ENCODE assay signal across 9 cellular contexts in the genomic region with DNA sequence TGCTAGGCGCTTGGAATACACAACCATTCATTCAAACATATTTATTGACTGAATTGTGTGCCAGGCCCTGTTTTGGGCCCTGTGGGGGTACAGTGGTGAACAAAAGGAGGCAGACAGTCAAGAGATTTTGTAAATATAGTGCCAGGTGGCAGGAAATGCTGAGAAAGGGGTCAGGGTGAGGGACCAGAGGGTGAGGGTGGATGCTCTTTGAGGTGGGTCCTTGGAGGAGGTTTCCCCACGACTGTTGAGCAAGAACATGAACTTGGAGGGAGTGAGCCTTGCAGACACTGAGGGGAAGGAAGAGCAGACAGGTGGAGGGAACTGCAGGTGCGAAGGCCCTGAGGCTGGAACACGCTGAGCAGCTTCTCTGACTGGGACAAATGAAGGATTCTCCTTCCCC. TPM values are rescaled to one million over a fixed set of nuclear protein-coding genes. Genes with fewer than 3 reads are reported as not detected.
DNase-seq lines count a peak whose midpoint lies in the region; ATAC-seq, FAIRE-seq and TF ChIP-seq lines count a peak whose summit lies in the region.
"Had no signal": no experiment of that assay in that cellular context is flagged by ENCODE, and none has a peak within 500 bp of the region (broad histone marks: within the 10 kb centered on the region; RNA-seq: fewer than 3 reads in every experiment).

No MANE protein-coding gene starts in this region.

- peaks cover 26% of the 10 kb centered on the region for H3K36me3 Mint-ChIP-seq in CD4-positive, alpha-beta T cell (ENCODE audit: low read depth)
- no peaks in the 10 kb centered on the region for H3K36me3 Mint-ChIP-seq in natural killer cell treated with Interleukin-12 subunit alpha and Interleukin-12 subunit beta and Interleukin-15 and Interleukin-18, amount 100 ng/mL, for 72 hours

- intact Hi-C loops in CD4-positive, alpha-beta T cell (cut with DNase I, micrococcal nuclease) = loop anchor here (5.0 to 10.0 kb wide), 2 partner anchors 265 to 333 kb away; no protein-coding TSS in a partner anchor
- intact Hi-C loops in K562 (cut with micrococcal nuclease) = no loop called here

- no peak for ATAC-seq in CD4-positive, alpha-beta T cell (ENCODE audit: poor library complexity)
- no peak for ATAC-seq in K562
- ATAC-seq in natural killer cell treated with Interleukin-12 subunit alpha and Interleukin-12 subunit beta and Interleukin-15 and Interleukin-18, amount 100 ng/mL, for 72 hours = no peak
- no peak for ATAC-seq in GM19324 (IDR thresholded peaks at IDR 0.05; ENCODE audit: low FRiP score, unreplicated experiment)
- no peak for ATAC-seq in GM18870 (IDR thresholded peaks at IDR 0.05; ENCODE audit: unreplicated experiment)

- BruUV-seq in K562 (replicated peaks; lab: Mats Ljungman, UMichigan) = no TSS peak

- H3F3A ChIP-seq in smooth muscle cell (ENCODE audit: low read depth) = no peaks in the 10 kb centered on the region

- TF ChIP-seq POLR2A in K562 (conservative IDR thresholded peaks at IDR 0.05) = no peak

- peak overlapping the region; percentile 47 for H3K27ac ChIP-seq in CD4-positive, alpha-beta T cell (ENCODE audit: low read depth, low read length)
- H3K27ac ChIP-seq in KMS-11 = no peak overlapping the region
- H3K27ac ChIP-seq in K562 (ENCODE audit: extremely low read depth, low read depth, low read length) = peak overlapping the region; percentile 81
- H3K27ac ChIP-seq in smooth muscle cell (ENCODE audit: low read depth) = no peak overlapping the region

- H3K9ac ChIP-seq in KMS-11 (no peak overlapping the region), K562 (ENCODE audit: insufficient read depth in 1 of 2, low read depth in 2 of 2, low read length in 2 of 2) (peak overlapping the region; percentile 59 to 83; a peak in 3 of 4 replicates), smooth muscle cell (ENCODE audit: low read depth) (no peak overlapping the region)

- DNase-seq in CD4-positive, alpha-beta T cell = no peak
- DNase-seq in K562 (ENCODE audit: extremely low read depth in 1 of 4, low spot score in 3 of 4) (no peak), smooth muscle cell (lab: John Stamatoyannopoulos, UW; ENCODE audit: unreplicated experiment) (no peak), COR-L47 (lab: John Stamatoyannopoulos, UW) (no peak)
- DNase-seq in natural killer cell treated with Interleukin-12 subunit alpha and Interleukin-12 subunit beta and Interleukin-15 and Interleukin-18, amount 100 ng/mL, for 72 hours (ENCODE audit: low spot score) = no peak

- no peak for FAIRE-seq in K562 (lab: Jason Lieb, UNC)
- FAIRE-seq: TTC549 had no signal

- POLR2A ChIA-PET in CD4-positive, alpha-beta T cell (lab: Charles Lee) = interaction anchor here (0.7 to 5.8 kb wide), 11 partner anchors 14 to 282 kb away, joined by 3 to 66 read pairs (median 12); a partner anchor contains a TSS
- POLR2A ChIA-PET in K562 (lab: Yijun Ruan, JAX) = interaction anchor here (0.6 to 1.6 kb wide), 7 partner anchors 12 to 360 kb away, joined by 3 to 7 read pairs (median 3); no protein-coding TSS in a partner anchor

- H3K9me3 Mint-ChIP-seq in CD4-positive, alpha-beta T cell = no peaks in the 10 kb centered on the region
- H3K9me3 Mint-ChIP-seq in natural killer cell treated with Interleukin-12 subunit alpha and Interleukin-12 subunit beta and Interleukin-15 and Interleukin-18, amount 100 ng/mL, for 72 hours = no peaks in the 10 kb centered on the region

- H4K20me1 ChIP-seq in KMS-11 (ENCODE audit: insufficient read depth) = no peaks in the 10 kb centered on the region
- H4K20me1 ChIP-seq in K562 (replicated peaks; ENCODE audit: control insufficient read depth, insufficient read depth, low read length) = no peaks in the 10 kb centered on the region
- no peaks in the 10 kb centered on the region for H4K20me1 ChIP-seq in smooth muscle cell (ENCODE audit: low read depth)

- H3K79me2 ChIP-seq in KMS-11 (ENCODE audit: insufficient read depth, low read depth) (no peaks in the 10 kb centered on the region), K562 (ENCODE audit: control insufficient read depth, insufficient read depth, low read length) (no peaks in the 10 kb centered on the region), smooth muscle cell (ENCODE audit: low read depth) (no peaks in the 10 kb centered on the region)

- H3K27me3 Mint-ChIP-seq in CD4-positive, alpha-beta T cell = no peaks in the 10 kb centered on the region
- H3K27me3 Mint-ChIP-seq in natural killer cell treated with Interleukin-12 subunit alpha and Interleukin-12 subunit beta and Interleukin-15 and Interleukin-18, amount 100 ng/mL, for 72 hours = no peaks in the 10 kb centered on the region

- TF ChIP-seq CTCF in CD4-positive, alpha-beta T cell (IDR thresholded peaks at IDR 0.05) = no peak
- no peak for TF ChIP-seq CTCF in KMS-11 (conservative IDR thresholded peaks at IDR 0.05; ENCODE audit: low read depth, low read length)
- TF ChIP-seq CTCF in K562 (IDR thresholded peaks at IDR 0.05 in 2 of 3, conservative IDR thresholded peaks at IDR 0.05 in 1 of 3; ENCODE audit: insufficient read depth in 2 of 3, low read depth in 1 of 3, low read length in 3 of 3) = no peak
- TF ChIP-seq CTCF in smooth muscle cell (IDR thresholded peaks at IDR 0.05; ENCODE audit: borderline replicate concordance, insufficient read depth, poor library complexity, severe bottlenecking) = no peak

- H3K27me3 ChIP-seq in CD4-positive, alpha-beta T cell (ENCODE audit: control insufficient read depth, insufficient read depth, low read length) = no peaks in the 10 kb centered on the region
- no peaks in the 10 kb centered on the region for H3K27me3 ChIP-seq in KMS-11 (ENCODE audit: insufficient read depth, low read depth)
- H3K27me3 ChIP-seq in K562 (ENCODE audit: control insufficient read depth in 2 of 2, insufficient read depth in 2 of 2, low read length in 2 of 2) = no peaks in the 10 kb centered on the region
- H3K27me3 ChIP-seq in smooth muscle cell (ENCODE audit: low read depth) = no peaks in the 10 kb centered on the region

- CTCF ChIA-PET in CD4-positive, alpha-beta T cell (lab: Charles Lee) = interaction anchor here (0.5 to 3.9 kb wide), 6 partner anchors 28 to 335 kb away, joined by 3 to 45 read pairs (median 21); a partner anchor contains a TSS
- CTCF ChIA-PET in K562 (lab: Yijun Ruan, JAX; ENCODE audit: low intra/inter-chr PET ratio) = interaction anchor here (2.5 kb wide), 1 partner anchor 137 kb away, joined by 22 read pairs; no protein-coding TSS in a partner anchor

- H3K4me3 Mint-ChIP-seq in CD4-positive, alpha-beta T cell = peak overlapping the region; percentile 83
- H3K4me3 Mint-ChIP-seq in natural killer cell treated with Interleukin-12 subunit alpha and Interleukin-12 subunit beta and Interleukin-15 and Interleukin-18, amount 100 ng/mL, for 72 hours = peak overlapping the region; percentile 78

- no peak for TF ChIP-seq EP300 in K562 (IDR thresholded peaks at IDR 0.05; ENCODE audit: low read length)

- no peak overlapping the region for H3K4me3 ChIP-seq in KMS-11 (IDR thresholded peaks at IDR 0.05; ENCODE audit: insufficient read depth, low read depth, low read length)
- no peak overlapping the region for H3K4me3 ChIP-seq in K562
- H3K4me3 ChIP-seq in smooth muscle cell = no peak overlapping the region

- H3K27ac Mint-ChIP-seq in CD4-positive, alpha-beta T cell = peak overlapping the region; percentile 87
- H3K27ac Mint-ChIP-seq in natural killer cell treated with Interleukin-12 subunit alpha and Interleukin-12 subunit beta and Interleukin-15 and Interleukin-18, amount 100 ng/mL, for 72 hours = peak overlapping the region; percentile 22 to 58

- H3K4me1 ChIP-seq in KMS-11 (ENCODE audit: low read depth, poor library complexity, severe bottlenecking) = peaks cover 33% of the 10 kb centered on the region
- H3K4me1 ChIP-seq in K562 (replicated peaks in 1 of 2; ENCODE audit: control insufficient read depth in 2 of 2, insufficient read depth in 2 of 2, low read length in 2 of 2) = peaks cover 17 to 33% of the 10 kb centered on the region in 2 experiments; a peak in 4 of 5 replicates
- peaks cover 3% of the 10 kb centered on the region for H3K4me1 ChIP-seq in smooth muscle cell (ENCODE audit: low read depth)

- TF ChIP-seq RAD21 in K562 (CRISPR knock-in tag; conservative IDR thresholded peaks at IDR 0.05 in 1 of 2, IDR thresholded peaks at IDR 0.05 in 1 of 2) = no peak

- WGBS in K562 (ENCODE audit: insufficient coverage, low coverage, missing lambda C conversion rate) = 73% methylated on average over 4 of the region's 4 CpGs
- WGBS in smooth muscle cell (ENCODE audit: low lambda C conversion rate) = 92% methylated on average over 4 of the region's 4 CpGs

- H3K9me3 ChIP-seq in CD4-positive, alpha-beta T cell (ENCODE audit: control insufficient read depth, low read length) = no peaks in the 10 kb centered on the region
- H3K9me3 ChIP-seq in K562 (replicated peaks; ENCODE audit: control insufficient read depth, insufficient read depth, low read depth, low read length) = 0 out of 2 replicates have a peak, but pooled peaks cover 6% of the 10 kb centered on the region
- H3K9me3 ChIP-seq in smooth muscle cell (replicated peaks; ENCODE audit: low read depth) = no peaks in the 10 kb centered on the region

- H3K36me3 ChIP-seq in KMS-11 (ENCODE audit: insufficient read depth) = no peaks in the 10 kb centered on the region
- peaks cover 14% of the 10 kb centered on the region; the same call in 2 of the 3 replicates for H3K36me3 ChIP-seq in K562 (ENCODE audit: control insufficient read depth, insufficient read depth, low read length)
- no peaks in the 10 kb centered on the region for H3K36me3 ChIP-seq in smooth muscle cell (ENCODE audit: low read depth)

- H3K9me1 ChIP-seq in K562 (ENCODE audit: control insufficient read depth, insufficient read depth, low read length) = no peaks in the 10 kb centered on the region

- H2AFZ ChIP-seq in KMS-11 (ENCODE audit: low read depth) = no peak overlapping the region
- H2AFZ ChIP-seq in K562 (ENCODE audit: low read depth, low read length) = no peak overlapping the region
- no peak overlapping the region for H2AFZ ChIP-seq in smooth muscle cell (ENCODE audit: low read depth)

- peaks cover 48% of the 10 kb centered on the region for H3K4me1 Mint-ChIP-seq in CD4-positive, alpha-beta T cell (ENCODE audit: low read depth)
- peaks cover 34 to 36% of the 10 kb centered on the region in 2 donors for H3K4me1 Mint-ChIP-seq in natural killer cell treated with Interleukin-12 subunit alpha and Interleukin-12 subunit beta and Interleukin-15 and Interleukin-18, amount 100 ng/mL, for 72 hours (ENCODE audit: low read depth in 2 of 2)

- H3K4me2 ChIP-seq in KMS-11 (peak overlapping the region; percentile 95; the same call in 1 of the 2 replicates), K562 (ENCODE audit: insufficient read depth, low read length) (peak overlapping the region; percentile 69; the same call in 1 of the 2 replicates), smooth muscle cell (no peak overlapping the region)

- in situ Hi-C loops in K562 (cut with MboI) = loop anchor here (25.0 kb wide), 1 partner anchor 145 kb away; no protein-coding TSS in a partner anchor

RNA-seq across cellular contexts. Expression of a gene that starts 40.7 kb away (rescaled TPM):
- 100 to 1,000 TPM; 162 to 164 TPM for total RNA-seq in CD4-positive, alpha-beta T cell
- total RNA-seq in K562 (2011; cell fraction: chromatin; rRNA removed; ENCODE audit: low replicate concordance) = 99.9 and 124 TPM in 2 replicates
- 80.3 and 83.7 TPM in 2 replicates for total RNA-seq in K562 (2011; cell fraction: nucleolus; rRNA removed)
- 115 and 142 TPM in 2 replicates for total RNA-seq in K562 (2011; cell fraction: nucleoplasm; rRNA removed)
- 392 and 447 TPM in 2 replicates for total RNA-seq in K562 (2014; rRNA removed)
- 525 and 551 TPM in 2 replicates for total RNA-seq in K562 (2014; rRNA removed; fragmentation: Illumina TruSeq; extraction: Trizol)
- total RNA-seq in K562 (2015; rRNA removed; fragmentation: Illumina TruSeq; extraction: Trizol) = 512 and 539 TPM in 2 replicates
- total RNA-seq in K562 (2021) = 379 and 398 TPM in 2 replicates
- polyA plus RNA-seq in K562 (2011; rRNA removed) = 368 and 563 TPM in 2 replicates
- 282 and 395 TPM in 2 replicates for polyA plus RNA-seq in K562 (2011; cell fraction: cytosol; rRNA removed)
- 190 and 232 TPM in 2 replicates for polyA plus RNA-seq in K562 (2011; cell fraction: nucleus; rRNA removed)
- 213 and 358 TPM in 2 replicates for polyA plus RNA-seq in K562 (2012)
- polyA plus RNA-seq in K562 (2014; fragmentation: Illumina TruSeq; extraction: Trizol) = 473 and 553 TPM in 2 replicates
- 100 to 1,000 TPM; 142 to 169 TPM for polyA plus RNA-seq in K562 (2014; fragmentation: Nextera tagmentation; extraction: Ambion mirVana)
- 457 and 488 TPM in 2 replicates for polyA plus RNA-seq in K562 (2014; rRNA removed)
- polyA minus RNA-seq in K562 (2011; rRNA and poly(A)+ RNA removed) = 600 and 763 TPM in 2 replicates
- 138 and 222 TPM in 2 replicates for polyA minus RNA-seq in K562 (2011; cell fraction: cytosol; rRNA and poly(A)+ RNA removed)
- polyA minus RNA-seq in K562 (2011; cell fraction: nucleus; rRNA and poly(A)+ RNA removed) = 41.1 and 78.2 TPM in 2 replicates
- total RNA-seq in natural killer cell treated with Interleukin-12 subunit alpha and Interleukin-12 subunit beta and Interleukin-15 and Interleukin-18, amount 100 ng/mL, for 72 hours = 100 to 1,000 TPM in 1 of 2 donors, 10 to 100 TPM in 1; 91.5 to 206 TPM
- total RNA-seq in smooth muscle cell = 27.6 and 34.7 TPM in 2 replicates
- polyA plus RNA-seq in smooth muscle cell = 22.4 and 32.9 TPM in 2 replicates

Comparison
In these comparisons a context has a peak if more than half of its experiments do, and no peak if none do; other contexts are left out.
1. H3K27ac ChIP-seq: peak in CD4-positive, alpha-beta T cell (single experiment) and K562 (single experiment); none in KMS-11 (single experiment) and smooth muscle cell (single experiment).
2. H3K9ac ChIP-seq: peak in K562 (2 of 2); none in KMS-11 (single experiment) and smooth muscle cell (single experiment).